Comparison of ENCODE assay signal across 8 cellular contexts in the genomic region with DNA sequence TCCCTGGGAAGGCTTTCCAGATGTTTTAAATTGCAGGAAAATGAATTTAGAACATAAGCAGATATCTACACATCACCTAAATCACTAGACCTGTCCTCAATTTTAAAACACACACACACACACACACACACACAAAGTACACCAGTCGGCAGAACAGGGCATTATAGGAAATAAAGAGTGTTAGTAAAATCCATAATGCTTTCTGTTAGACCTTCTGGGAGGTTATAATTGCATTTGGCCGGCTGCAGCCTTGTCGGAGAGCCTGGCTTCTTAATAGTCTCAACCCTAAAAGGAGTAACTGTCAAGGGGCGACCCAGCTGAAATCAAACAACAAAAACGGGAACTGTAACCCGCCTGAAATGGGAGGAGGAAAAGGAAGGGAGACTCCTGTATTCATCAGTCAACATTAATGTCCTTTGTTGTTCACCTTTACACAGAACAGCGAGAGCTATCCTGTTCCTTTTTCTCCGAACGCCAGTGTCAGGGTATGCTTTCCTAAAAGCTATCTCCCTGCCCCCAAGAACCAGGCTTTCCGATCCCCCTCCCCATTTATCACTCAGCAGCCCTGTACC.
DNase-seq lines count a peak whose midpoint lies in the region; ATAC-seq and TF ChIP-seq lines count a peak whose summit lies in the region.

No MANE protein-coding gene starts in this region.

- H3K4me3 ChIP-seq in GM12875 (ENCODE audit: low read depth, low read length) = peak overlapping the region; percentile 94
- peak overlapping the region; percentile 96 for H3K4me3 ChIP-seq in coronary artery

- in situ Hi-C loops in ACHN (cut with HindIII; ENCODE audit: low pct_ligation_motif_present, low pct_unique_long_range_greater_than_20kb, low sequenced_read_pairs) = no loop called here

- DNase-seq in ACHN (peak; percentile 43), RPMI8226 (peak; percentile 54), coronary artery (ENCODE audit: low spot score) (no peak), midbrain (lab: John Stamatoyannopoulos, UW) (peak; percentile 65)
- DNase-seq in activated effector memory CD4-positive, alpha-beta T cell treated with Interleukin-2 at 50 U/mL for 16 hours = no peak

- H3K27ac ChIP-seq in coronary artery = peak overlapping the region; percentile 87 to 90

- TF ChIP-seq CTCF in GM12875 (IDR thresholded peaks at IDR 0.05; ENCODE audit: borderline replicate concordance, insufficient read depth, low read depth, low read length) (no peak), coronary artery (IDR thresholded peaks at IDR 0.05) (no peak)

- ATAC-seq in GM19023 (IDR thresholded peaks at IDR 0.05; ENCODE audit: unreplicated experiment) (no peak), GM21367 (IDR thresholded peaks at IDR 0.05; ENCODE audit: unreplicated experiment) (no peak)

Comparison
In these comparisons a context has a peak if more than half of its experiments do, and no peak if none do; other contexts are left out.
1. DNase-seq: peak in ACHN (single experiment), RPMI8226 (single experiment) and midbrain (single experiment); none in coronary artery (single experiment) and activated effector memory CD4-positive, alpha-beta T cell treated with Interleukin-2 at 50 U/mL for 16 hours (single experiment).